Comparison of ENCODE assay signal across 8 cellular contexts in the genomic region with DNA sequence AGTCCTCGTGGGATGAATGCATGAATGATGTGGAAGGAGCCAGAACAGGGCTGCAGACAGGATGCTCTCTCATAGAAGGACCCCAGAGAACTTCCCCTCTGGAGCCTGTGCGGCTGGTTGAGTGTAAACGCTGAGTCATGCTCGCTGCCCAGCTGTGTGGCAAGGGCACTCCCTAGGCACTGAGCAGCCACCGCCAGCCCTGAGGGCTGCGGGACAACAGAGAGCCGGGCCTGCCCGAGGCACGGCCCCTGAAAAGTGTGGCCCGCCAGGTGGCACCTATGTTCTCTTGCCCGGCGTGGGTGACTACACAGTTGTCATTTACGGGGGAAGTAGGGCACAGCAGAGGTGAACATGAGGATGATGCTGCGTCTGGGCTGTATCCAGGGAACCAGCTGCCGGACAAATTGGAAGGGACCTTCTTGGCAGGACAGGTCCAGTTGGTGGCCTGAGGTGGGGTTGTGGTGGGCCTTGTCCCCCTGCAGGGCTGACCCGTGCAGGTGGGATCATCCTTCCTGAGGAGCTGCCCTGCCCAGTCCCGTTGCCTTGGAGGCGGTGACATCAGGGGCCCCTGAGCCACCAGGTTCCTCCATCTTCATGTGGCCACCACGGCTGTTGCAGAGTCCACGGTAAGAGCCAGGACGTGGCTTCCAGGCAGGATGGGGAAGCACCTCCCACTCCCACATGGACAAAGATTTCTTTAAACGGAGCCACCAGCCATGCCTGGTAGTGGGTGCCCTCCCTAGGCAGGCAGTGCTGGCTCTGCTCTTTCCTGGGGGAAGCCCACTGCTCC.
DNase-seq lines count a peak whose midpoint lies in the region; ATAC-seq and TF ChIP-seq lines count a peak whose summit lies in the region.

No MANE protein-coding gene starts in this region.

- no TSS peak for BruUV-seq in PC-9 (replicated peaks; lab: Mats Ljungman, UMichigan)

- no peak overlapping the region for H2AFZ ChIP-seq in PC-9

- no peak for TF ChIP-seq CTCF in PC-9 (conservative IDR thresholded peaks at IDR 0.05)
- no peak for TF ChIP-seq CTCF in gastroesophageal sphincter (IDR thresholded peaks at IDR 0.05)

- no peaks in the 10 kb centered on the region for H3K36me3 Mint-ChIP-seq in stimulated activated effector memory CD8-positive, alpha-beta T cell treated with anti-CD3 and anti-CD28 coated beads, Interleukin-12 subunit alpha, Interleukin-12 subunit beta, amount 100 ng/mL, for 72 hours

- H4K20me1 ChIP-seq in PC-9 (ENCODE audit: insufficient read depth): no peaks in the 10 kb centered on the region

- H3K9me2 ChIP-seq in PC-9 (ENCODE audit: insufficient read depth): no peaks in the 10 kb centered on the region

- CTCF ChIA-PET in PC-9 (lab: Charles Lee): no interaction called here

- H3K27ac Mint-ChIP-seq in stimulated activated effector memory CD8-positive, alpha-beta T cell treated with anti-CD3 and anti-CD28 coated beads, Interleukin-12 subunit alpha, Interleukin-12 subunit beta, amount 100 ng/mL, for 72 hours: peak overlapping the region; percentile 17

- TF ChIP-seq POLR2A in gastroesophageal sphincter (IDR thresholded peaks at IDR 0.05): no peak

- DNase-seq in SIG-M5 treated with dmso at 0.1 percent for 504 hours (lab: John Stamatoyannopoulos, UW; ENCODE audit: unreplicated experiment) (peak; percentile 73), SIG-M5 (lab: John Stamatoyannopoulos, UW) (no peak), PC-9 (peak; percentile 51 to 62)
- DNase-seq in stimulated activated effector memory CD8-positive, alpha-beta T cell treated with anti-CD3 and anti-CD28 coated beads, Interleukin-12 subunit alpha, Interleukin-12 subunit beta, amount 100 ng/mL, for 72 hours (ENCODE audit: low spot score in 2 of 2): no peak

- H3K4me1 Mint-ChIP-seq in stimulated activated effector memory CD8-positive, alpha-beta T cell treated with anti-CD3 and anti-CD28 coated beads, Interleukin-12 subunit alpha, Interleukin-12 subunit beta, amount 100 ng/mL, for 72 hours: peaks cover 41% of the 10 kb centered on the region

- H3K27ac ChIP-seq in PC-9: no peak overlapping the region
- H3K27ac ChIP-seq in gastroesophageal sphincter: no peak overlapping the region

- H3K4me3 ChIP-seq in PC-9 (no peak overlapping the region), gastroesophageal sphincter (no peak overlapping the region)

- H3K9me3 ChIP-seq in PC-9 (ENCODE audit: insufficient read depth, low read depth): no peaks in the 10 kb centered on the region
- H3K9me3 ChIP-seq in gastroesophageal sphincter: no peaks in the 10 kb centered on the region

- H3K36me3 ChIP-seq in PC-9 (ENCODE audit: low read depth) (no peaks in the 10 kb centered on the region), gastroesophageal sphincter (peaks cover 0 to 6% of the 10 kb centered on the region in 2 donors)

- no peaks in the 10 kb centered on the region for H3K79me2 ChIP-seq in PC-9 (ENCODE audit: low read depth)

- 73% methylated on average over 3 of the region's 22 CpGs; no CpG with 5 or more reads in 1 of the 2 donors for WGBS in gastroesophageal sphincter (ENCODE audit: low coverage in 1 of 2), 2 donors

- H3K4me3 Mint-ChIP-seq in stimulated activated effector memory CD8-positive, alpha-beta T cell treated with anti-CD3 and anti-CD28 coated beads, Interleukin-12 subunit alpha, Interleukin-12 subunit beta, amount 100 ng/mL, for 72 hours: no peak overlapping the region

- no peaks in the 10 kb centered on the region for H3F3A ChIP-seq in PC-9 (ENCODE audit: insufficient read depth, low read depth)

- intact Hi-C loops in PC-9 (cut with micrococcal nuclease; ENCODE audit: unreplicated experiment): no loop called here

- ATAC-seq in gastroesophageal sphincter: peak; percentile 37
- peak; percentile 65 for ATAC-seq in stimulated activated effector memory CD8-positive, alpha-beta T cell treated with anti-CD3 and anti-CD28 coated beads, Interleukin-12 subunit alpha, Interleukin-12 subunit beta, amount 100 ng/mL, for 72 hours
- no peak for ATAC-seq in GM19324 (IDR thresholded peaks at IDR 0.05; ENCODE audit: low FRiP score, unreplicated experiment)
- no peak for ATAC-seq in GM21526 (IDR thresholded peaks at IDR 0.05; ENCODE audit: low FRiP score, unreplicated experiment)
- no peak for ATAC-seq in HG02588 (IDR thresholded peaks at IDR 0.05; ENCODE audit: unreplicated experiment)

- H3K4me1 ChIP-seq in PC-9 (replicated peaks; ENCODE audit: insufficient read depth): peaks cover 7% of the 10 kb centered on the region; the same call in 1 of the 2 replicates
- H3K4me1 ChIP-seq in gastroesophageal sphincter: peaks cover 0 to 20% (median 6%) of the 10 kb centered on the region in 3 donors

- no peak for TF ChIP-seq EP300 in gastroesophageal sphincter (IDR thresholded peaks at IDR 0.05)

- H3K9me3 Mint-ChIP-seq in stimulated activated effector memory CD8-positive, alpha-beta T cell treated with anti-CD3 and anti-CD28 coated beads, Interleukin-12 subunit alpha, Interleukin-12 subunit beta, amount 100 ng/mL, for 72 hours: no peaks in the 10 kb centered on the region

- POLR2A ChIA-PET in PC-9 (lab: Charles Lee; ENCODE audit: unreplicated experiment): no interaction called here

- H3K27me3 ChIP-seq in PC-9 (ENCODE audit: insufficient read depth, low read depth): no peaks in the 10 kb centered on the region
- peaks cover 33% of the 10 kb centered on the region for H3K27me3 ChIP-seq in gastroesophageal sphincter

- H3K4me2 ChIP-seq in PC-9: peak overlapping the region; percentile 28; the same call in 1 of the 2 replicates

Comparison
In these comparisons a context has a peak if more than half of its experiments do, and no peak if none do; other contexts are left out.
1. DNase-seq: peak in SIG-M5 treated with dmso at 0.1 percent for 504 hours (single experiment) and PC-9 (2 of 2); none in SIG-M5 (single experiment) and stimulated activated effector memory CD8-positive, alpha-beta T cell treated with anti-CD3 and anti-CD28 coated beads, Interleukin-12 subunit alpha, Interleukin-12 subunit beta, amount 100 ng/mL, for 72 hours (0 of 2).
2. ATAC-seq: peak in gastroesophageal sphincter (single experiment) and stimulated activated effector memory CD8-positive, alpha-beta T cell treated with anti-CD3 and anti-CD28 coated beads, Interleukin-12 subunit alpha, Interleukin-12 subunit beta, amount 100 ng/mL, for 72 hours (single experiment); none in GM19324 (single experiment), GM21526 (single experiment) and HG02588 (single experiment).